Comparison of ENCODE assay signal across 25 cellular contexts in the genomic region with DNA sequence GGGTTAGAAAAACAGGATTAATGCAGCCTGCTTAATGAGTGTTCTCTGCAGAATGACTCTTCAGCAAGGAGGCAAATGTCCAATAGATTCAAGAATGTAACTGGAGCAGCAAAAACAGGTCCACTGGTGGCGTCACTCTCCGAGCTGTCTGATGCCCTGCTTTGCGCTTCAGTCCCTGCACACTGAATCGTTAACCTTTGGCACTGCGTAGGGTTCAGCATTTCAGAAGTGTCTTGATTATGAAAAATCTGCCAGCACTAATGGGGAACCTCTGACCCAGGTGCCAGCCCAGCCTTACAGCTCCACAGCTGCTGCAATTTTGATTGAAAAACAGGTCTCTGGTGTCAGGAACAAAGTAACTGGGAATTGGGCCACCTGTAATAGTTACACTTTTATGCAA.
A peak's percentile ranks its signal among the peaks of the same experiment; 100 is the strongest.
DNase-seq lines count a peak whose midpoint lies in the region; ATAC-seq, FAIRE-seq and TF ChIP-seq lines count a peak whose summit lies in the region.
"Had no signal": no experiment of that assay in that cellular context is flagged by ENCODE, and none has a peak within 500 bp of the region (broad histone marks: within the 10 kb centered on the region; RNA-seq: fewer than 3 reads in every experiment).

No MANE protein-coding gene starts in this region.

- H3K36me3 ChIP-seq in heart left ventricle (no peaks in the 10 kb centered on the region), lower lobe of right lung (no peaks in the 10 kb centered on the region), psoas muscle (ENCODE audit: insufficient read depth in 1 of 2, low read depth in 1 of 2) (no peaks in the 10 kb centered on the region)
- H3K36me3 ChIP-seq: BLaER1 treated with 17β-estradiol and CSF1 and Interleukin-3, amounts not matched to agents 10 nM and 100 nM; MG63 had no signal

- H3K4me3 ChIP-seq in heart left ventricle = no peak overlapping the region
- no peak overlapping the region for H3K4me3 ChIP-seq in lower lobe of right lung
- no peak overlapping the region for H3K4me3 ChIP-seq in psoas muscle
- H3K4me3 ChIP-seq: A549; BLaER1 treated with 17β-estradiol and CSF1 and Interleukin-3, amounts not matched to agents 10 nM and 100 nM; GM12878; GM23338; MG63 had no signal

- FAIRE-seq in urothelium cell line (lab: Jason Lieb, UNC) = peak; percentile 37
- FAIRE-seq: A549, D721Med, G401.6, GM12878, RCC 7860 had no signal

- no peaks in the 10 kb centered on the region for H3K9me3 ChIP-seq in heart left ventricle
- no peaks in the 10 kb centered on the region for H3K9me3 ChIP-seq in lower lobe of right lung
- no peaks in the 10 kb centered on the region for H3K9me3 ChIP-seq in psoas muscle
- H3K9me3 ChIP-seq: A549, MG63 had no signal

- TF ChIP-seq POLR2A in heart left ventricle (IDR thresholded peaks at IDR 0.05) = no peak

- peaks cover 0 to 2% (median 0%) of the 10 kb centered on the region in 9 donors for H3K27me3 ChIP-seq in heart left ventricle
- H3K27me3 ChIP-seq in lower lobe of right lung (ENCODE audit: low read depth) = no peaks in the 10 kb centered on the region
- no peaks in the 10 kb centered on the region for H3K27me3 ChIP-seq in psoas muscle (ENCODE audit: insufficient read depth in 3 of 3, low read length in 2 of 3)
- H3K27me3 ChIP-seq: BLaER1 treated with 17β-estradiol and CSF1 and Interleukin-3, amounts not matched to agents 10 nM and 100 nM; MG63 had no signal

- intact Hi-C loops in Right ventricle myocardium inferior (cut with DNase I) = no loop called here
- intact Hi-C loops in heart left ventricle (cut with DNase I) = no loop called here
- intact Hi-C loops in lower lobe of right lung (cut with DNase I) = no loop called here
- intact Hi-C loops in psoas muscle (cut with DNase I) = no loop called here

- ATAC-seq in Right ventricle myocardium inferior (no peak), heart left ventricle (no peak), lower lobe of right lung (peak; percentile 58 to 61), HG02678 (IDR thresholded peaks at IDR 0.05; ENCODE audit: unreplicated experiment) (no peak), psoas muscle (no peak)
- ATAC-seq: A549, GM12878, GM23338, SK-N-SH treated with all-trans-retinoic acid at 6 μM for 48 hours had no signal

- no peak overlapping the region for H3K27ac ChIP-seq in heart left ventricle
- no peak overlapping the region for H3K27ac ChIP-seq in lower lobe of right lung
- H3K27ac ChIP-seq in psoas muscle = no peak overlapping the region
- H3K27ac ChIP-seq: A549, KMS-11 had no signal

- TF ChIP-seq CTCF in heart left ventricle (IDR thresholded peaks at IDR 0.05) (no peak), lower lobe of right lung (IDR thresholded peaks at IDR 0.05) (no peak), psoas muscle (IDR thresholded peaks at IDR 0.05) (no peak)

- peaks cover 0 to 9% (median 0%) of the 10 kb centered on the region in 12 donors for H3K4me1 ChIP-seq in heart left ventricle
- no peaks in the 10 kb centered on the region for H3K4me1 ChIP-seq in lower lobe of right lung
- H3K4me1 ChIP-seq in psoas muscle = no peaks in the 10 kb centered on the region
- H3K4me1 ChIP-seq: A549 had no signal

- DNase-seq in Right ventricle myocardium inferior (ENCODE audit: missing footprints) (peak; percentile 45), heart left ventricle (no peak), NOMO-1 treated with DMSO at 0.1 percent for 48 hours (lab: John Stamatoyannopoulos, UW; ENCODE audit: unreplicated experiment) (peak; percentile 29), lower lobe of right lung (peak; percentile 46), urothelium cell line (ENCODE audit: low spot score) (no peak), NCI-H1048 (lab: John Stamatoyannopoulos, UW) (no peak), psoas muscle (no peak)
- DNase-seq: CD8-positive, alpha-beta memory T cell; DND-41; MG63; NCI-H1105 treated with DMSO at 0.1 percent for 48 hours; NCI-H1694 treated with DMSO at 0.1 percent for 48 hours; NCI-H2107; NCI-H446 treated with DMSO at 0.1 percent for 48 hours; SHP77 treated with DMSO at 0.1 percent for 48 hours had no signal

- 78 to 88% (median 84%) methylated on average over 5 of the region's 5 CpGs for WGBS in heart left ventricle, 4 donors
- WGBS in psoas muscle, 3 donors = 39 to 54% (median 52%) methylated on average over 5 of the region's 5 CpGs

Comparison
In these comparisons a context has a peak if more than half of its experiments do, and no peak if none do; other contexts are left out.
1. DNase-seq: peak in Right ventricle myocardium inferior (single experiment), NOMO-1 treated with DMSO at 0.1 percent for 48 hours (single experiment) and lower lobe of right lung (single experiment); none in heart left ventricle (0 of 5), urothelium cell line (single experiment), NCI-H1048 (single experiment) and psoas muscle (0 of 2).
2. ATAC-seq: peak in lower lobe of right lung (2 of 2); none in Right ventricle myocardium inferior (single experiment), heart left ventricle (0 of 4), HG02678 (single experiment) and psoas muscle (0 of 4).